ENCODE assay signal across 2 cellular contexts in the genomic region with DNA sequence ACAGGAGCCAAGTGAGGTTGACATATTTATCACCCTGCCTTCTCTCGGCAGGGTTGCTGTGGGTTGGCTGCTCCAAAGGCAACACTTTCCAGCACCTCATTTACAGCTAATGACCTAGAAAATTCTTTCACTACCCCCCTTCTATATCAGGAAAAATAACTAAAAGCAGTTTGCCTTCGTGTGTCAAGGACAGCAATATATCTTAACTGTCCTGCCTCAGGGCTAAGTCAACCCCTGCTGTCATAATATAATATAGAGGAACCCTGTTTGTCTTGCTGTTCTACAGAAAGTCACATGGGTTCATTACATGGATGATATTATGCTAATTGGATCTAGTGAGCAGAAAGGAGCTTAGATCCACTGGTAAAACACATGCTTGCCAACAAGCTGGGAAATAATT.
A peak's percentile ranks its signal among the peaks of the same experiment; 100 is the strongest.
TF ChIP-seq lines count a peak whose summit lies in the region.

No MANE protein-coding gene starts in this region.

TF ChIP-seq in HEK293, 187 proteins besides CTCF, POLR2A, EP300 and RAD21:
- TF ChIP-seq, protein P1, sequence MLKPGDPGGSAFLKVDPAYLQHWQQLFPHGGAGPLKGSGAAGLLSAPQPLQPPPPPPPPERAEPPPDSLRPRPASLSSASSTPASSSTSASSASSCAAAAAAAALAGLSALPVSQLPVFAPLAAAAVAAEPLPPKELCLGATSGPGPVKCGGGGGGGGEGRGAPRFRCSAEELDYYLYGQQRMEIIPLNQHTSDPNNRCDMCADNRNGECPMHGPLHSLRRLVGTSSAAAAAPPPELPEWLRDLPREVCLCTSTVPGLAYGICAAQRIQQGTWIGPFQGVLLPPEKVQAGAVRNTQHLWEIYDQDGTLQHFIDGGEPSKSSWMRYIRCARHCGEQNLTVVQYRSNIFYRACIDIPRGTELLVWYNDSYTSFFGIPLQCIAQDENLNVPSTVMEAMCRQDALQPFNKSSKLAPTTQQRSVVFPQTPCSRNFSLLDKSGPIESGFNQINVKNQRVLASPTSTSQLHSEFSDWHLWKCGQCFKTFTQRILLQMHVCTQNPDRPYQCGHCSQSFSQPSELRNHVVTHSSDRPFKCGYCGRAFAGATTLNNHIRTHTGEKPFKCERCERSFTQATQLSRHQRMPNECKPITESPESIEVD (tag by site-specific recombination; IDR thresholded peaks at IDR 0.05): peak; percentile 80; the same call in 1 of the 2 replicates
- TF ChIP-seq, protein P2, sequence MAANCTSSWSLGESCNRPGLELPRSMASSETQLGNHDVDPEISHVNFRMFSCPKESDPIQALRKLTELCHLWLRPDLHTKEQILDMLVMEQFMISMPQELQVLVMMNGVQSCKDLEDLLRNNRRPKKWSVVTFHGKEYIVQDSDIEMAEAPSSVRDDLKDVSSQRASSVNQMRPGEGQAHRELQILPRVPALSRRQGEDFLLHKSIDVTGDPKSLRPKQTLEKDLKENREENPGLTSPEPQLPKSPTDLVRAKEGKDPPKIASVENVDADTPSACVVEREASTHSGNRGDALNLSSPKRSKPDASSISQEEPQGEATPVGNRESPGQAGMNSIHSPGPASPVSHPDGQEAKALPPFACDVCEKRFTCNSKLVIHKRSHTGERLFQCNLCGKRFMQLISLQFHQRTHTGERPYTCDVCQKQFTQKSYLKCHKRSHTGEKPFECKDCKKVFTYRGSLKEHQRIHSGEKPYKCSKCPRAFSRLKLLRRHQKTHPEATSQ (tag by site-specific recombination; IDR thresholded peaks at IDR 0.05): no peak

TF ChIP-seq in K562, 482 proteins besides CTCF, POLR2A, EP300 and RAD21:
- TF ChIP-seq ATF1 (CRISPR knock-in tag; IDR thresholded peaks at IDR 0.05): no peak
- no peak for TF ChIP-seq ATF1 (tag; IDR thresholded peaks at IDR 0.05)
- TF ChIP-seq NFRKB (IDR thresholded peaks at IDR 0.05; ENCODE audit: low read depth): no peak
- TF ChIP-seq, protein P3, sequence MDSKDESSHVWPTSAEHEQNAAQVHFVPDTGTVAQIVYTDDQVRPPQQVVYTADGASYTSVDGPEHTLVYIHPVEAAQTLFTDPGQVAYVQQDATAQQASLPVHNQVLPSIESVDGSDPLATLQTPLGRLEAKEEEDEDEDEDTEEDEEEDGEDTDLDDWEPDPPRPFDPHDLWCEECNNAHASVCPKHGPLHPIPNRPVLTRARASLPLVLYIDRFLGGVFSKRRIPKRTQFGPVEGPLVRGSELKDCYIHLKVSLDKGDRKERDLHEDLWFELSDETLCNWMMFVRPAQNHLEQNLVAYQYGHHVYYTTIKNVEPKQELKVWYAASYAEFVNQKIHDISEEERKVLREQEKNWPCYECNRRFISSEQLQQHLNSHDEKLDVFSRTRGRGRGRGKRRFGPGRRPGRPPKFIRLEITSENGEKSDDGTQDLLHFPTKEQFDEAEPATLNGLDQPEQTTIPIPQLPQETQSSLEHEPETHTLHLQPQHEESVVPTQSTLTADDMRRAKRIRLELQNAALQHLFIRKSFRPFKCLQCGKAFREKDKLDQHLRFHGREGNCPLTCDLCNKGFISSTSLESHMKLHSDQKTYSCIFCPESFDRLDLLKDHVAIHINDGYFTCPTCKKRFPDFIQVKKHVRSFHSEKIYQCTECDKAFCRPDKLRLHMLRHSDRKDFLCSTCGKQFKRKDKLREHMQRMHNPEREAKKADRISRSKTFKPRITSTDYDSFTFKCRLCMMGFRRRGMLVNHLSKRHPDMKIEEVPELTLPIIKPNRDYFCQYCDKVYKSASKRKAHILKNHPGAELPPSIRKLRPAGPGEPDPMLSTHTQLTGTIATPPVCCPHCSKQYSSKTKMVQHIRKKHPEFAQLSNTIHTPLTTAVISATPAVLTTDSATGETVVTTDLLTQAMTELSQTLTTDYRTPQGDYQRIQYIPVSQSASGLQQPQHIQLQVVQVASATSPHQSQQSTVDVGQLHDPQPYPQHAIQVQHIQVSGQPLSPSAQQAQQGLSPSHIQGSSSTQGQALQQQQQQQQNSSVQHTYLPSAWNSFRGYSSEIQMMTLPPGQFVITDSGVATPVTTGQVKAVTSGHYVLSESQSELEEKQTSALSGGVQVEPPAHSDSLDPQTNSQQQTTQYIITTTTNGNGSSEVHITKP (IDR thresholded peaks at IDR 0.05; ENCODE audit: partially characterized antibody): no peak
- no peak for TF ChIP-seq KLF16 (IDR thresholded peaks at IDR 0.05)
- peak; percentile 45 for TF ChIP-seq MEIS2 (IDR thresholded peaks at IDR 0.05; ENCODE audit: partially characterized antibody)
- no peak for TF ChIP-seq MAFK (IDR thresholded peaks at IDR 0.05; ENCODE audit: low read length)
- no peak for TF ChIP-seq PML (IDR thresholded peaks at IDR 0.05; ENCODE audit: low read length)
- TF ChIP-seq, protein P4, sequence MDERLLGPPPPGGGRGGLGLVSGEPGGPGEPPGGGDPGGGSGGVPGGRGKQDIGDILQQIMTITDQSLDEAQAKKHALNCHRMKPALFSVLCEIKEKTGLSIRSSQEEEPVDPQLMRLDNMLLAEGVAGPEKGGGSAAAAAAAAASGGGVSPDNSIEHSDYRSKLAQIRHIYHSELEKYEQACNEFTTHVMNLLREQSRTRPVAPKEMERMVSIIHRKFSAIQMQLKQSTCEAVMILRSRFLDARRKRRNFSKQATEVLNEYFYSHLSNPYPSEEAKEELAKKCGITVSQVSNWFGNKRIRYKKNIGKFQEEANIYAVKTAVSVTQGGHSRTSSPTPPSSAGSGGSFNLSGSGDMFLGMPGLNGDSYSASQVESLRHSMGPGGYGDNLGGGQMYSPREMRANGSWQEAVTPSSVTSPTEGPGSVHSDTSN (CRISPR knock-in tag; IDR thresholded peaks at IDR 0.05; ENCODE audit: low read depth): no peak
- TF ChIP-seq, protein P4 (tag; conservative IDR thresholded peaks at IDR 0.05; ENCODE audit: low read depth): peak; percentile 76
